ENCODE assay signal across 8 cellular contexts in genomic region chr12:57522019-57522886, GRCh38. TPM values are rescaled to one million over a fixed set of nuclear protein-coding genes. Genes with fewer than 3 reads are reported as not detected.
DNase-seq lines count a peak whose midpoint lies in the region; ATAC-seq and TF ChIP-seq lines count a peak whose summit lies in the region.

MBD6 (plus strand) TSS chr12:57522824; CDS start chr12:57524304, 1,480 bp downstream.

- H3K36me3 Mint-ChIP-seq in activated naive CD8-positive, alpha-beta T cell treated with anti-CD3 and anti-CD28 coated beads, Interleukin-2, amount 10 ng/mL, durations not matched to agents 7 days and 5 days: peaks cover 22% of the 10 kb centered on the region

- H4K12ac ChIP-seq in trophoblast cell (ENCODE audit: low read depth, low read length): peak within 1 kb of the TSS; percentile 79

- peak within 1 kb of the TSS; percentile 92 for H2BK12ac ChIP-seq in trophoblast cell (ENCODE audit: low read length)

- POLR2A ChIA-PET in activated naive CD8-positive, alpha-beta T cell treated with anti-CD3 and anti-CD28 coated beads, Interleukin-2, amount 10 ng/mL, durations not matched to agents 7 days and 5 days (lab: Charles Lee): interaction anchor here (2.6 kb wide), 1 partner anchor 45 kb away, joined by 11 read pairs; no protein-coding TSS in a partner anchor

- TF ChIP-seq POLR2A in transverse colon (IDR thresholded peaks at IDR 0.05): peak; percentile 61

- H3K27ac ChIP-seq in SU-DHL-6 (ENCODE audit: low read depth, low read length): peak within 1 kb of the TSS; percentile 98
- H3K27ac ChIP-seq in trophoblast cell (ENCODE audit: low read depth, low read length): peak within 1 kb of the TSS; percentile 98
- H3K27ac ChIP-seq in transverse colon: peak within 1 kb of the TSS; percentile 97 to 100 (median 98)

- intact Hi-C loops in Right ventricle myocardium superior (cut with DNase I) (no loop called here), transverse colon (cut with DNase I; ENCODE audit: low total_unique reads) (no loop called here)

- DNase-seq in GM12864 (ENCODE audit: low read depth) (peak; percentile 89), NCI-H1092 treated with DMSO at 0.1 percent for 48 hours (lab: John Stamatoyannopoulos, UW) (peak; percentile 71), Right ventricle myocardium superior (peak; percentile 95), trophoblast cell (peak; percentile 88 to 91), transverse colon (peak; percentile 94)
- DNase-seq in activated naive CD8-positive, alpha-beta T cell treated with anti-CD3 and anti-CD28 coated beads, Interleukin-2, amount 10 ng/mL, durations not matched to agents 7 days and 5 days: peak; percentile 97

- H3K9ac ChIP-seq in SU-DHL-6 (ENCODE audit: low read length) (peak within 1 kb of the TSS; percentile 83), trophoblast cell (ENCODE audit: low read length) (peak within 1 kb of the TSS; percentile 67)

- TF ChIP-seq CTCF in GM12864 (IDR thresholded peaks at IDR 0.05; ENCODE audit: low read depth, low read length, missing control alignments): no peak
- no peak for TF ChIP-seq CTCF in SU-DHL-6 (IDR thresholded peaks at IDR 0.05; ENCODE audit: insufficient read depth, low read length, poor library complexity, severe bottlenecking)
- TF ChIP-seq CTCF in transverse colon (IDR thresholded peaks at IDR 0.05): no peak

- peak within 1 kb of the TSS; percentile 80 for H4K8ac ChIP-seq in trophoblast cell (ENCODE audit: low read depth, low read length)

- peak within 1 kb of the TSS; percentile 91 for H3K4me3 ChIP-seq in GM12864 (ENCODE audit: low read depth, low read length)
- H3K4me3 ChIP-seq in SU-DHL-6 (ENCODE audit: insufficient read depth, low read length, poor library complexity, severe bottlenecking): peak within 1 kb of the TSS; percentile 81
- peak within 1 kb of the TSS; percentile 85 for H3K4me3 ChIP-seq in trophoblast cell (ENCODE audit: low read depth, low read length)
- peak within 1 kb of the TSS; percentile 68 to 82 (median 78) for H3K4me3 ChIP-seq in transverse colon

- H3K27me3 ChIP-seq in SU-DHL-6 (ENCODE audit: low read length) (no peaks in the 10 kb centered on the region), trophoblast cell (ENCODE audit: insufficient read depth, low read length) (no peaks in the 10 kb centered on the region), transverse colon (no peaks in the 10 kb centered on the region)

- H2BK5ac ChIP-seq in trophoblast cell (ENCODE audit: low read depth, low read length, poor library complexity): peak within 1 kb of the TSS; percentile 85

- H3K4me1 ChIP-seq in trophoblast cell (ENCODE audit: control insufficient read depth in 1 of 2, insufficient read depth in 2 of 2, low read length in 2 of 2) (peaks cover 22 to 30% of the 10 kb centered on the region in 2 experiments), transverse colon (peaks cover 42 to 67% (median 57%) of the 10 kb centered on the region in 4 donors)

- H3K79me1 ChIP-seq in trophoblast cell (ENCODE audit: low read length): peaks cover 33% of the 10 kb centered on the region

- H3K14ac ChIP-seq in trophoblast cell (ENCODE audit: low read length): peak within 1 kb of the TSS; percentile 87

- peak within 1 kb of the TSS; percentile 100 for H3K27ac Mint-ChIP-seq in activated naive CD8-positive, alpha-beta T cell treated with anti-CD3 and anti-CD28 coated beads, Interleukin-2, amount 10 ng/mL, durations not matched to agents 7 days and 5 days

- no peaks in the 10 kb centered on the region for H3K9me3 ChIP-seq in SU-DHL-6 (ENCODE audit: insufficient read depth, low read length)
- H3K9me3 ChIP-seq in trophoblast cell (ENCODE audit: insufficient read depth, low read depth, low read length): no peaks in the 10 kb centered on the region
- no peaks in the 10 kb centered on the region for H3K9me3 ChIP-seq in transverse colon

- no CpG with 5 or more reads among the region's 56 CpGs for WGBS in trophoblast cell (ENCODE audit: extremely low coverage, insufficient coverage, insufficient read length)
- WGBS in transverse colon (ENCODE audit: low coverage in 1 of 2), 2 donors: 0% methylated on average over 15 of the region's 56 CpGs; no CpG with 5 or more reads in 1 of the 2 donors

- in situ Hi-C loops in transverse colon (cut with MboI; ENCODE audit: low pct_ligation_motif_present in 1 of 4, low pct_unique_long_range_greater_than_20kb in 1 of 4, low sequenced_read_pairs in 3 of 4): no loop called here

- no peaks in the 10 kb centered on the region for H3K9me2 ChIP-seq in SU-DHL-6 (replicated peaks; ENCODE audit: insufficient read depth, low read length)

- peak within 1 kb of the TSS; percentile 76 for H2BK120ac ChIP-seq in trophoblast cell (ENCODE audit: insufficient read depth, low read length, poor library complexity)

- no peaks in the 10 kb centered on the region; the same call in 1 of the 2 replicates for H4K20me1 ChIP-seq in SU-DHL-6 (ENCODE audit: low read depth, low read length)

- H3K4ac ChIP-seq in trophoblast cell (ENCODE audit: low read depth, low read length): peak within 1 kb of the TSS; percentile 80

- H3K23ac ChIP-seq in trophoblast cell (ENCODE audit: low read length): no peak within 1 kb of the TSS

- H3K9me3 Mint-ChIP-seq in activated naive CD8-positive, alpha-beta T cell treated with anti-CD3 and anti-CD28 coated beads, Interleukin-2, amount 10 ng/mL, durations not matched to agents 7 days and 5 days: no peaks in the 10 kb centered on the region

- peak within 1 kb of the TSS; percentile 97 for H3K4me3 Mint-ChIP-seq in activated naive CD8-positive, alpha-beta T cell treated with anti-CD3 and anti-CD28 coated beads, Interleukin-2, amount 10 ng/mL, durations not matched to agents 7 days and 5 days

- H3K27me3 Mint-ChIP-seq in activated naive CD8-positive, alpha-beta T cell treated with anti-CD3 and anti-CD28 coated beads, Interleukin-2, amount 10 ng/mL, durations not matched to agents 7 days and 5 days: no peaks in the 10 kb centered on the region

- H2AFZ ChIP-seq in SU-DHL-6 (ENCODE audit: low read depth, low read length, severe bottlenecking) (peak within 1 kb of the TSS; percentile 71), trophoblast cell (ENCODE audit: insufficient read depth, low read length, poor library complexity) (peak within 1 kb of the TSS; percentile 69)

- H3K4me1 Mint-ChIP-seq in activated naive CD8-positive, alpha-beta T cell treated with anti-CD3 and anti-CD28 coated beads, Interleukin-2, amount 10 ng/mL, durations not matched to agents 7 days and 5 days: peaks cover 51% of the 10 kb centered on the region

- H4K91ac ChIP-seq in trophoblast cell (ENCODE audit: low read depth, low read length): peak within 1 kb of the TSS; percentile 91

- H3K4me2 ChIP-seq in SU-DHL-6 (ENCODE audit: low read depth, low read length, poor library complexity, severe bottlenecking) (peak within 1 kb of the TSS; percentile 90), trophoblast cell (ENCODE audit: low read length) (peak within 1 kb of the TSS; percentile 84)

- ATAC-seq in HG02623 (IDR thresholded peaks at IDR 0.05; ENCODE audit: unreplicated experiment) (peak; percentile 35), Right ventricle myocardium superior (ENCODE audit: poor library complexity) (peak; percentile 57)
- ATAC-seq in activated naive CD8-positive, alpha-beta T cell treated with anti-CD3 and anti-CD28 coated beads, Interleukin-2, amount 10 ng/mL, durations not matched to agents 7 days and 5 days (ENCODE audit: low read depth): peak; percentile 52

- peak within 1 kb of the TSS; percentile 80 for H3K18ac ChIP-seq in trophoblast cell (ENCODE audit: low read length)

- peak within 1 kb of the TSS; percentile 60 for H2AK5ac ChIP-seq in trophoblast cell (ENCODE audit: low read length)

- H3K79me2 ChIP-seq in SU-DHL-6 (ENCODE audit: insufficient read depth, low read length) (peaks cover 35% of the 10 kb centered on the region), trophoblast cell (ENCODE audit: control insufficient read depth, insufficient read depth, low read length, poor library complexity) (peaks cover 23% of the 10 kb centered on the region)

- peaks cover 35% of the 10 kb centered on the region for H3F3A ChIP-seq in SU-DHL-6 (ENCODE audit: insufficient read depth)

- no peak for TF ChIP-seq EP300 in transverse colon (IDR thresholded peaks at IDR 0.05; ENCODE audit: low read depth)

- H3K36me3 ChIP-seq in SU-DHL-6 (ENCODE audit: low read length) (peaks cover 3% of the 10 kb centered on the region; the same call in 1 of the 2 replicates), trophoblast cell (ENCODE audit: control insufficient read depth in 1 of 2, insufficient read depth in 2 of 2, low read length in 2 of 2) (peaks cover 31 to 41% of the 10 kb centered on the region in 2 experiments), transverse colon (peaks cover 0 to 16% (median 3%) of the 10 kb centered on the region in 4 donors)

RNA-seq across cellular contexts. Expression of gene MBD6, which starts in this region (rescaled TPM):
- 10 to 100 TPM; 94.2 to 96.7 TPM for total RNA-seq in activated naive CD8-positive, alpha-beta T cell treated with anti-CD3 and anti-CD28 coated beads, Interleukin-2, amount 10 ng/mL, durations not matched to agents 7 days and 5 days
- total RNA-seq in Right ventricle myocardium superior: 25.4 TPM
- 54.4 TPM in 2 replicates for polyA plus RNA-seq in trophoblast cell (2013)
- 100 to 1,000 TPM in 1 of 4 donors, 10 to 100 TPM in 3; 36.6 to 155 (median 51.0) TPM for total RNA-seq in transverse colon

Comparison
In these comparisons a context has a peak if more than half of its experiments do, and no peak if none do; other contexts are left out.
1. Peak in every context shown above with its lines: DNase-seq, ATAC-seq, H3K4me3 ChIP-seq and H3K27ac ChIP-seq.